1 cellular context compared by ENCODE assay signal in genomic region chr2:160380000-160380570, GRCh38.
TF ChIP-seq lines count a peak whose summit lies in the region.

No MANE protein-coding gene starts in this region.

TF ChIP-seq in IMR-90, 13 proteins besides CTCF, POLR2A, EP300 and RAD21:
- no peak for TF ChIP-seq RCOR1 (IDR thresholded peaks at IDR 0.05; ENCODE audit: insufficient replicate concordance, low read length)
- no peak for TF ChIP-seq ELK1 (IDR thresholded peaks at IDR 0.05; ENCODE audit: borderline replicate concordance, low read depth, low read length)
- no peak for TF ChIP-seq NFE2L2 (IDR thresholded peaks at IDR 0.05; ENCODE audit: low read depth, low read length)
- TF ChIP-seq BHLHE40 (IDR thresholded peaks at IDR 0.05; ENCODE audit: low read depth, low read length): no peak
- no peak for TF ChIP-seq MAZ (IDR thresholded peaks at IDR 0.05; ENCODE audit: borderline replicate concordance, low read depth, low read length)
- no peak for TF ChIP-seq SMC3 (IDR thresholded peaks at IDR 0.05; ENCODE audit: low read depth, low read length)
- TF ChIP-seq FOS (IDR thresholded peaks at IDR 0.05; ENCODE audit: low read depth, low read length): no peak
- no peak for TF ChIP-seq RFX5 (IDR thresholded peaks at IDR 0.05; ENCODE audit: low read depth, low read length)
- no peak for TF ChIP-seq MXI1 (IDR thresholded peaks at IDR 0.05; ENCODE audit: borderline replicate concordance, low read depth, low read length)
- TF ChIP-seq MAFK (IDR thresholded peaks at IDR 0.05; ENCODE audit: low read depth, low read length): no peak
- no peak for TF ChIP-seq CHD1 (IDR thresholded peaks at IDR 0.05; ENCODE audit: low read depth, low read length)
- TF ChIP-seq CEBPB (IDR thresholded peaks at IDR 0.05; ENCODE audit: low read depth, low read length): no peak
